Comparison of ENCODE assay signal across 9 cellular contexts in the genomic region with DNA sequence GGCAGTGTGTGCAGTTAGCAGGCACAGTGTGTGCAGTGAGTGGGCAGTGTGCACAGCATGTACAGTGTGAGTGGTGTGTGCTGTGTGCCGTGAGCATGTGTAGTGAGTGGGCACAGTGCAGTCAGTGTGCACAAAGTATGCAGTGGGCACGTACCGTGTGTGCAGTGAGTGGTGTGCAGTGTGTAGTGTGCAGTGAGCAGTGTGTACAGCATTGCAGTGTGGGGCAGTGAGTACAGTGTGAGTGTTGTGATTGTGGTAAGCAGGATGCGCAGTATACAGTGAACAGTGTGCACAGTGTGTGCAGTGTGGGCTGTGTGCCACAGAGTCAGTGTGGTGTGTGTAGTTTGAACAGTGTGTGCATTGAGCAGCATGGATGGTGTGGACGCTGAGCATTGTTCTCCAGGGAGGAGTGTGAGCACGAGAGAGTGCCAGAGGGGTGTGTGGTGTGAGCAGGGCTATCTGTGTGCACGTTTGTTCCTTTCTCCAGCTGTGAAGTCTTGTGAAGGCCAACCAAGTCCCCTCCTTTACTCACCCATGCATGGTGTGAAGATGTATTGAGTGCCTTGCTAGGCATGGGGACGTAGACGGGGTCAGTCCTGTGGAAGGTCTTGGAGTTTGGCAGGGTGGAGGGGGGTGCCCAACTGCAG. TPM values are rescaled to one million over a fixed set of nuclear protein-coding genes. Genes with fewer than 3 reads are reported as not detected.
DNase-seq lines count a peak whose midpoint lies in the region; ATAC-seq and TF ChIP-seq lines count a peak whose summit lies in the region.
"Had no signal": no experiment of that assay in that cellular context is flagged by ENCODE, and none has a peak within 500 bp of the region (broad histone marks: within the 10 kb centered on the region; RNA-seq: fewer than 3 reads in every experiment).

No MANE protein-coding gene starts in this region.

- no peak overlapping the region for H2BK5ac ChIP-seq in IMR-90 (ENCODE audit: low read depth, low read length, poor library complexity, severe bottlenecking)

- POLR2A ChIA-PET in IMR-90 (lab: Charles Lee; ENCODE audit: unreplicated experiment), result no interaction called here

- WGBS in IMR-90 (ENCODE audit: extremely low coverage in 2 of 2, insufficient read length in 1 of 2), 2 experiments, result 89% methylated on average over 6 of the region's 9 CpGs; no CpG with 5 or more reads in 1 of the 2 experiments

- in situ Hi-C loops in IMR-90 (cut with MboI; ENCODE audit: low sequenced_read_pairs), result no loop called here

- no peak overlapping the region for H3K14ac ChIP-seq in IMR-90 (replicated peaks; ENCODE audit: low read depth, low read length)

- no peaks in the 10 kb centered on the region for H3K79me1 ChIP-seq in IMR-90 (ENCODE audit: low read depth in 1 of 2, low read length in 2 of 2)

- H3K4me2 ChIP-seq in BLaER1, result peak overlapping the region; percentile 75
- H3K4me2 ChIP-seq in IMR-90 (ENCODE audit: low read depth, low read length), result no peak overlapping the region
- H3K4me2 ChIP-seq in neural progenitor cell, result peak overlapping the region; percentile 96

- H3K4ac ChIP-seq in IMR-90 (ENCODE audit: low read depth, low read length), result no peak overlapping the region

- H3K4me3 Mint-ChIP-seq in neural progenitor cell, result peak overlapping the region; percentile 89

- H4K5ac ChIP-seq in IMR-90 (ENCODE audit: low read depth, low read length), result no peak overlapping the region

- H3K9ac ChIP-seq in BLaER1 (peak overlapping the region; percentile 78; the same call in 1 of the 2 replicates), IMR-90 (ENCODE audit: low read depth, low read length) (no peak overlapping the region), neural progenitor cell (no peak overlapping the region)

- H3K4me3 ChIP-seq in BLaER1, result peak overlapping the region; percentile 81
- no peak overlapping the region for H3K4me3 ChIP-seq in IMR-90 (ENCODE audit: insufficient read depth, low read depth, low read length)
- H3K4me3 ChIP-seq in epithelial cell of esophagus (ENCODE audit: low read length), result peak overlapping the region; percentile 37
- H3K4me3 ChIP-seq in neural progenitor cell, result peak overlapping the region; percentile 80

- no peak overlapping the region for H3K27ac ChIP-seq in BLaER1
- no peak overlapping the region for H3K27ac ChIP-seq in IMR-90 (ENCODE audit: insufficient read depth, low read length)
- H3K27ac ChIP-seq in neural progenitor cell, result no peak overlapping the region

- dilution Hi-C loops in IMR-90 (cut with HindIII; ENCODE audit: low sequenced_read_pairs, unreplicated experiment), result no loop called here

- H2BK20ac ChIP-seq in IMR-90 (ENCODE audit: low read depth, low read length), result no peak overlapping the region

- peaks cover 26% of the 10 kb centered on the region for H3K27me3 Mint-ChIP-seq in neural progenitor cell (ENCODE audit: insufficient read depth, low read depth)

- H3K4me1 Mint-ChIP-seq in neural progenitor cell, result peaks cover 33% of the 10 kb centered on the region

- ATAC-seq in IMR-90 (ENCODE audit: low read depth), result no peak
- ATAC-seq in left colon, result no peak

- intact Hi-C loops in IMR-90 (cut with micrococcal nuclease) (no loop called here), left colon (cut with DNase I, micrococcal nuclease) (no loop called here)

- no peak for TF ChIP-seq RAD21 in IMR-90 (IDR thresholded peaks at IDR 0.05; ENCODE audit: low read length)

- H3K36me3 ChIP-seq in BLaER1 (peaks cover 44% of the 10 kb centered on the region), IMR-90 (ENCODE audit: control insufficient read depth, insufficient read depth, low read length) (no peaks in the 10 kb centered on the region), neural progenitor cell (no peaks in the 10 kb centered on the region)

- no peak overlapping the region for H3K18ac ChIP-seq in IMR-90 (ENCODE audit: low read depth, low read length)

- no peak overlapping the region for H4K91ac ChIP-seq in IMR-90 (ENCODE audit: insufficient read depth, low read depth, low read length)

- TF ChIP-seq CTCF in IMR-90 (conservative IDR thresholded peaks at IDR 0.05; ENCODE audit: low read depth, low read length) (no peak), epithelial cell of esophagus (IDR thresholded peaks at IDR 0.05; ENCODE audit: insufficient read depth, low read depth, low read length, missing control alignments) (no peak), neural progenitor cell (IDR thresholded peaks at IDR 0.05) (no peak)

- H4K8ac ChIP-seq in IMR-90 (ENCODE audit: low read depth in 2 of 2, low read length in 2 of 2), result no peak overlapping the region

- H2AK5ac ChIP-seq in IMR-90 (ENCODE audit: low read depth, low read length), result no peak overlapping the region

- H4K20me1 ChIP-seq in BLaER1 (peaks cover 49% of the 10 kb centered on the region), IMR-90 (ENCODE audit: insufficient read depth, low read length) (no peaks in the 10 kb centered on the region; the same call in 1 of the 2 replicates), neural progenitor cell (ENCODE audit: low read depth) (peaks cover 10% of the 10 kb centered on the region)

- no peak for TF ChIP-seq POLR2A in IMR-90 (IDR thresholded peaks at IDR 0.05; ENCODE audit: low read depth, low read length)

- H3K9me1 ChIP-seq in IMR-90 (ENCODE audit: insufficient read depth, low read length), result peaks cover 8% of the 10 kb centered on the region

- H2BK15ac ChIP-seq in IMR-90 (ENCODE audit: low read depth, low read length), result no peak overlapping the region

- no peak overlapping the region for H3K56ac ChIP-seq in IMR-90 (ENCODE audit: extremely low read depth, insufficient read depth, low read length)

- H3K9me3 ChIP-seq in BLaER1, result peaks cover 15% of the 10 kb centered on the region
- H3K9me3 ChIP-seq in IMR-90 (ENCODE audit: control insufficient read depth, insufficient read depth, low read length), result no peaks in the 10 kb centered on the region; the same call in 1 of the 2 replicates
- no peaks in the 10 kb centered on the region for H3K9me3 ChIP-seq in neural progenitor cell (ENCODE audit: low read depth)

- H3K27ac Mint-ChIP-seq in neural progenitor cell, result peak overlapping the region; percentile 27

- H3K36me3 Mint-ChIP-seq in neural progenitor cell, result peaks cover 20% of the 10 kb centered on the region

- peak overlapping the region; percentile 78 for H2AFZ ChIP-seq in IMR-90 (replicated peaks; ENCODE audit: low read length, poor library complexity)
- no peak overlapping the region for H2AFZ ChIP-seq in neural progenitor cell (replicated peaks)

- peak overlapping the region; percentile 78; the same call in 1 of the 2 replicates for H3K23ac ChIP-seq in IMR-90 (ENCODE audit: low read depth, low read length)

- H3K27me3 ChIP-seq in BLaER1 (no peaks in the 10 kb centered on the region), IMR-90 (ENCODE audit: control insufficient read depth, insufficient read depth, low read length) (peaks cover 44% of the 10 kb centered on the region), neural progenitor cell (peaks cover 32% of the 10 kb centered on the region)

- H2AK9ac ChIP-seq in IMR-90 (replicated peaks; ENCODE audit: low read depth, low read length, poor library complexity), result no peak overlapping the region

- peaks cover 17% of the 10 kb centered on the region for H3F3A ChIP-seq in neural progenitor cell (ENCODE audit: low read depth)

- peaks cover 2% of the 10 kb centered on the region for H3K9me3 Mint-ChIP-seq in neural progenitor cell

- CTCF ChIA-PET in IMR-90 (lab: Yijun Ruan, JAX), result no interaction called here

- H3K79me2 ChIP-seq in neural progenitor cell (ENCODE audit: low read depth), result no peaks in the 10 kb centered on the region

- H3K4me1 ChIP-seq in BLaER1, result peaks cover 44% of the 10 kb centered on the region
- H3K4me1 ChIP-seq in IMR-90 (ENCODE audit: control insufficient read depth, insufficient read depth, low read length), result no peaks in the 10 kb centered on the region; the same call in 1 of the 2 replicates
- H3K4me1 ChIP-seq in neural progenitor cell, result peaks cover 6% of the 10 kb centered on the region

- no TSS peak for BruUV-seq in IMR-90 (replicated peaks; lab: Mats Ljungman, UMichigan)

- no peak overlapping the region for H2BK120ac ChIP-seq in IMR-90 (ENCODE audit: low read depth, low read length)

- no peak for DNase-seq in IMR-90
- DNase-seq in epithelial cell of esophagus (ENCODE audit: low read depth), result no peak
- peak; percentile 1 for DNase-seq in neural progenitor cell (ENCODE audit: low spot score)
- DNase-seq in dedifferentiated amniotic fluid mesenchymal stem cell (ENCODE audit: extremely low spot score), result no peak
- no peak for DNase-seq in globus pallidus (ENCODE audit: low spot score)
- no peak for DNase-seq in left colon
- DNase-seq in GDM1 (lab: John Stamatoyannopoulos, UW), result no peak

TF ChIP-seq in IMR-90, 13 proteins besides CTCF, POLR2A, EP300 and RAD21:
- TF ChIP-seq CHD1 (IDR thresholded peaks at IDR 0.05; ENCODE audit: low read depth, low read length) (no peak), MAFK (IDR thresholded peaks at IDR 0.05; ENCODE audit: low read depth, low read length) (no peak), SMC3 (IDR thresholded peaks at IDR 0.05; ENCODE audit: low read depth, low read length) (no peak), FOS (IDR thresholded peaks at IDR 0.05; ENCODE audit: low read depth, low read length) (no peak), CEBPB (IDR thresholded peaks at IDR 0.05; ENCODE audit: low read depth, low read length) (no peak), MAZ (IDR thresholded peaks at IDR 0.05; ENCODE audit: borderline replicate concordance, low read depth, low read length) (no peak)

RNA-seq across cellular contexts. Expression of gene SHANK3, which starts 3.1 kb away (rescaled TPM):
- total RNA-seq in IMR-90 (2012; rRNA removed) (0.18 and 0.28 TPM in 2 replicates), neural progenitor cell (ENCODE audit: low replicate concordance) (0.65 and 3.6 TPM in 2 replicates), left colon (1 to 10 TPM; 4.4 to 4.8 TPM)
- 1.5 and 2.2 TPM in 2 replicates for polyA plus RNA-seq in IMR-90 (2012; rRNA removed)
- 0.82 and 2.0 TPM in 2 replicates for polyA plus RNA-seq in IMR-90 (2012; cell fraction: cytosol; rRNA removed)
- 5.9 and 11.9 TPM in 2 replicates for polyA plus RNA-seq in IMR-90 (2012; cell fraction: nucleus; rRNA removed; ENCODE audit: low replicate concordance)
- total RNA-seq: T-helper 1 cell treated with Interleukin-12 subunit alpha and Interleukin-12 subunit beta and Interleukin-4 antibody, amounts not matched to agents 30 ng/mL and 1 ng/mL, for 36 hours had no signal

RNA-seq across cellular contexts. Expression of gene ARSA, which starts 47.7 kb away (rescaled TPM):
- total RNA-seq in IMR-90 (2012; rRNA removed) (3.1 and 3.4 TPM in 2 replicates), neural progenitor cell (ENCODE audit: low replicate concordance) (4.2 and 18.4 TPM in 2 replicates), left colon (10 to 100 TPM; 84.8 to 97.8 TPM)
- 24.2 and 30.0 TPM in 2 replicates for polyA plus RNA-seq in IMR-90 (2012; rRNA removed)
- 18.3 and 26.7 TPM in 2 replicates for polyA plus RNA-seq in IMR-90 (2012; cell fraction: cytosol; rRNA removed)
- 71.9 and 207 TPM in 2 replicates for polyA plus RNA-seq in IMR-90 (2012; cell fraction: nucleus; rRNA removed; ENCODE audit: low replicate concordance)
